Comparison of ENCODE assay signal across 19 cellular contexts in the genomic region with DNA sequence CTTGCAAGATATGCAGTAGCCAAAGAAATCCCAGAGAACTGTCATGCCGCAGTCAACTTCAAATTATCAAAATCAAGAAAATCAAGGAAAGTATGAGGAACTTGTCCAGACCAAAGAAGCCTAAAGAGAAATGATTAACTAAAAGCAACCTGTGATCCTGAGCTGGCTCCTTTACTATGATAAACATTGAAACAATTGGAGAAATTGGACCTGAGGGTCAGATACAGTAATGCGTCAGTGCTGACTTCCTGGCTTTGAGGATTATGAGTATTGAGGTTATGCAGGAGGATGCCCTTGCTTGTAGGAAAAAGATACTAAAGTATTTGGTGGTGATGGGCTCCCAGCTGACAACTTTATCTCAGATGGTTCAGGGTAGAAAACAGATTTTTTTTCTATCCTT.
DNase-seq lines count a peak whose midpoint lies in the region; ATAC-seq, FAIRE-seq and TF ChIP-seq lines count a peak whose summit lies in the region.
"Had no signal": no experiment of that assay in that cellular context is flagged by ENCODE, and none has a peak within 500 bp of the region (broad histone marks: within the 10 kb centered on the region; RNA-seq: fewer than 3 reads in every experiment).

No MANE protein-coding gene starts in this region.

- FAIRE-seq in bronchial epithelial cell (lab: Jason Lieb, UNC): no peak
- FAIRE-seq: GM12878, GM19239 had no signal

- H3K27me3 Mint-ChIP-seq in Calu3 (ENCODE audit: unreplicated experiment): no peaks in the 10 kb centered on the region
- H3K27me3 Mint-ChIP-seq in activated T-cell treated with anti-CD3 and anti-CD28 coated beads, Interleukin-2, amount 50 U/mL, for 4 hours (ENCODE audit: low read depth): no peaks in the 10 kb centered on the region

- no peaks in the 10 kb centered on the region for H3K36me3 Mint-ChIP-seq in Calu3 (ENCODE audit: insufficient read depth, unreplicated experiment)
- no peaks in the 10 kb centered on the region for H3K36me3 Mint-ChIP-seq in activated T-cell treated with anti-CD3 and anti-CD28 coated beads, Interleukin-2, amount 50 U/mL, for 4 hours (ENCODE audit: insufficient read depth)

- peaks cover 39% of the 10 kb centered on the region for H3K4me1 Mint-ChIP-seq in Calu3 (ENCODE audit: low read depth, unreplicated experiment)
- H3K4me1 Mint-ChIP-seq in activated T-cell treated with anti-CD3 and anti-CD28 coated beads, Interleukin-2, amount 50 U/mL, for 4 hours (ENCODE audit: low read depth): no peaks in the 10 kb centered on the region

- no TSS peak for BruUV-seq in Calu3 (replicated peaks; lab: Mats Ljungman, UMichigan)

- H3K27me3 ChIP-seq in bronchial epithelial cell (ENCODE audit: control insufficient read depth, insufficient read depth, low read length): no peaks in the 10 kb centered on the region
- no peaks in the 10 kb centered on the region for H3K27me3 ChIP-seq in gastroesophageal sphincter
- H3K27me3 ChIP-seq in spleen (replicated peaks in 1 of 7): no peaks in the 10 kb centered on the region
- H3K27me3 ChIP-seq: Peyer's patch had no signal

- peaks cover 7 to 44% (median 7%) of the 10 kb centered on the region in 3 donors for H3K4me1 ChIP-seq in gastroesophageal sphincter
- no peaks in the 10 kb centered on the region for H3K4me1 ChIP-seq in spleen
- H3K4me1 ChIP-seq: Peyer's patch had no signal

- peak overlapping the region; percentile 56 for H3K27ac Mint-ChIP-seq in Calu3 (ENCODE audit: unreplicated experiment)
- H3K27ac Mint-ChIP-seq: H9 had no signal

- CTCF ChIA-PET in Calu3 (lab: Charles Lee): interaction anchor here (1.0 kb wide), 1 partner anchor 1066 kb away, joined by 3 read pairs; no protein-coding TSS in a partner anchor

- no peak for TF ChIP-seq CTCF in Calu3 (IDR thresholded peaks at IDR 0.05; ENCODE audit: unreplicated experiment)
- TF ChIP-seq CTCF in bronchial epithelial cell (IDR thresholded peaks at IDR 0.05; ENCODE audit: insufficient read depth, low read length, severe bottlenecking): no peak
- TF ChIP-seq CTCF in gastroesophageal sphincter (IDR thresholded peaks at IDR 0.05): no peak
- no peak for TF ChIP-seq CTCF in spleen (IDR thresholded peaks at IDR 0.05 in 8 of 11, conservative IDR thresholded peaks at IDR 0.05 in 3 of 11)

- TF ChIP-seq POLR2A in gastroesophageal sphincter (IDR thresholded peaks at IDR 0.05) (no peak), spleen (IDR thresholded peaks at IDR 0.05) (no peak)

- H3K9me3 ChIP-seq in gastroesophageal sphincter (no peaks in the 10 kb centered on the region), spleen (no peaks in the 10 kb centered on the region)
- H3K9me3 ChIP-seq: Peyer's patch had no signal

- no peaks in the 10 kb centered on the region for H3K9me3 Mint-ChIP-seq in Calu3 (ENCODE audit: low read depth, unreplicated experiment)
- H3K9me3 Mint-ChIP-seq in activated T-cell treated with anti-CD3 and anti-CD28 coated beads, Interleukin-2, amount 50 U/mL, for 4 hours: no peaks in the 10 kb centered on the region
- H3K9me3 Mint-ChIP-seq: H9 had no signal

- peak overlapping the region in 3 of 4 donors; percentile 61 to 92 (median 87) for H3K27ac ChIP-seq in gastroesophageal sphincter
- no peak overlapping the region for H3K27ac ChIP-seq in spleen
- H3K27ac ChIP-seq: C4-2B, Peyer's patch had no signal

- WGBS in gastroesophageal sphincter (ENCODE audit: low coverage in 1 of 2), 2 donors: 60 to 66% methylated on average over 2 of the region's 2 CpGs
- WGBS in spleen, 5 donors: 81 to 92% (median 84%) methylated on average over 2 of the region's 2 CpGs

- no peak for ATAC-seq in gastroesophageal sphincter
- ATAC-seq in activated T-cell treated with anti-CD3 and anti-CD28 coated beads, Interleukin-2, amount 50 U/mL, for 4 hours: no peak
- ATAC-seq: GM12878 had no signal

- H3K36me3 ChIP-seq in bronchial epithelial cell (ENCODE audit: control insufficient read depth, insufficient read depth, low read length) (no peaks in the 10 kb centered on the region), gastroesophageal sphincter (no peaks in the 10 kb centered on the region), spleen (no peaks in the 10 kb centered on the region)
- H3K36me3 ChIP-seq: Peyer's patch had no signal

- H3K4me3 ChIP-seq in bronchial epithelial cell (ENCODE audit: low read depth, low read length) (no peak overlapping the region), gastroesophageal sphincter (no peak overlapping the region), spleen (no peak overlapping the region)
- H3K4me3 ChIP-seq: GM12878, Peyer's patch had no signal

- peak overlapping the region; percentile 5 for H3K4me3 Mint-ChIP-seq in Calu3 (ENCODE audit: low read depth, unreplicated experiment)
- no peak overlapping the region for H3K4me3 Mint-ChIP-seq in activated T-cell treated with anti-CD3 and anti-CD28 coated beads, Interleukin-2, amount 50 U/mL, for 4 hours
- H3K4me3 Mint-ChIP-seq: H9 had no signal

- intact Hi-C loops in Calu3 (cut with micrococcal nuclease; ENCODE audit: unreplicated experiment): no loop called here
- intact Hi-C loops in spleen (cut with DNase I; ENCODE audit: low total_unique reads): no loop called here

- DNase-seq in Calu3 (peak; percentile 22), bronchial epithelial cell (ENCODE audit: low read depth) (peak; percentile 6), non-pigmented ciliary epithelial cell (ENCODE audit: low read depth) (peak; percentile 18), spleen (no peak)
- DNase-seq in activated CD4-positive, alpha-beta T cell treated with anti-CD3 and anti-CD28 coated beads, Interleukin-2, amount 50 U/mL, for 4 hours: no peak
- DNase-seq in activated T-cell treated with anti-CD3 and anti-CD28 coated beads, Interleukin-2, amount 50 U/mL, for 4 hours: no peak
- no peak for DNase-seq in activated CD4-positive, alpha-beta T cell treated with anti-CD3 and anti-CD28 coated beads, Interleukin-2, amount 50 U/mL, for 48 hours
- DNase-seq: DMS53, H9, Karpas-422, NCI-H1105 treated with DMSO at 0.1 percent for 48 hours, NCI-H187 treated with DMSO at 0.1 percent for 48 hours, NCI-H510A, Peyer's patch, SIG-M5 had no signal

- no peak for TF ChIP-seq EP300 in gastroesophageal sphincter (IDR thresholded peaks at IDR 0.05)

Comparison
In these comparisons a context has a peak if more than half of its experiments do, and no peak if none do; other contexts are left out.
1. DNase-seq: peak in Calu3 (single experiment), bronchial epithelial cell (single experiment) and non-pigmented ciliary epithelial cell (single experiment); none in activated CD4-positive, alpha-beta T cell treated with anti-CD3 and anti-CD28 coated beads, Interleukin-2, amount 50 U/mL, for 4 hours (0 of 2), activated T-cell treated with anti-CD3 and anti-CD28 coated beads, Interleukin-2, amount 50 U/mL, for 4 hours (single experiment), spleen (single experiment) and activated CD4-positive, alpha-beta T cell treated with anti-CD3 and anti-CD28 coated beads, Interleukin-2, amount 50 U/mL, for 48 hours (0 of 2).
2. H3K27ac ChIP-seq: peak in gastroesophageal sphincter (3 of 4); none in spleen (0 of 8).